16 cellular contexts compared by ENCODE assay signal in genomic region chr4:165053645-165054044, GRCh38. TPM values are rescaled to one million over a fixed set of nuclear protein-coding genes. Genes with fewer than 3 reads are reported as not detected.
A peak's percentile ranks its signal among the peaks of the same experiment; 100 is the strongest.
DNase-seq lines count a peak whose midpoint lies in the region; ATAC-seq, FAIRE-seq and TF ChIP-seq lines count a peak whose summit lies in the region.
"Had no signal": no experiment of that assay in that cellular context is flagged by ENCODE, and none has a peak within 500 bp of the region (broad histone marks: within the 10 kb centered on the region; RNA-seq: fewer than 3 reads in every experiment).

Gene TRIM75 (plus strand): TSS chr4:165053866. CDS start chr4:165059148, 5,282 bp downstream.

- H3K4me2 ChIP-seq in GM23338: no peak within 1 kb of the TSS
- no peak within 1 kb of the TSS for H3K4me2 ChIP-seq in astrocyte (ENCODE audit: low read length)
- H3K4me2 ChIP-seq: BLaER1 had no signal

- no peak for FAIRE-seq in astrocyte (lab: Jason Lieb, UNC)
- FAIRE-seq: GM12891 had no signal

- H3K79me2 ChIP-seq in GM23338 (replicated peaks; ENCODE audit: insufficient read depth) (no peaks in the 10 kb centered on the region), astrocyte (ENCODE audit: insufficient read depth, low read length) (no peaks in the 10 kb centered on the region)

- no peak for DNase-seq in GM23338 (ENCODE audit: low spot score)
- DNase-seq in astrocyte (ENCODE audit: low read depth): no peak
- no peak for DNase-seq in left lung
- no peak for DNase-seq in stimulated activated naive B cell treated with anti-CD40 and anti-IgM and Interleukin-4, amounts not matched to agents 10 μg/mL and 1 μg/mL and 100 μg/mL, for 72 hours
- no peak for DNase-seq in MV-4-11 (lab: John Stamatoyannopoulos, UW)
- DNase-seq in DMS79 treated with DMSO at 0.1 percent for 48 hours (lab: John Stamatoyannopoulos, UW): no peak
- no peak for DNase-seq in CD4-positive, alpha-beta T cell
- DNase-seq: 8988T, AML-193, GOT3, HCEC 1CT, HFFc6 had no signal

- H3K9me3 Mint-ChIP-seq in GM23338 (no peaks in the 10 kb centered on the region), astrocyte (ENCODE audit: unreplicated experiment) (no peaks in the 10 kb centered on the region)
- no peaks in the 10 kb centered on the region for H3K9me3 Mint-ChIP-seq in stimulated activated naive B cell treated with anti-CD40 and anti-IgM and Interleukin-4, amounts not matched to agents 10 μg/mL and 1 μg/mL and 100 μg/mL, for 72 hours
- no peaks in the 10 kb centered on the region for H3K9me3 Mint-ChIP-seq in CD4-positive, alpha-beta T cell
- H3K9me3 Mint-ChIP-seq: HFFc6 had no signal

- H2AFZ ChIP-seq in GM23338 (peak within 1 kb of the TSS; percentile 66), astrocyte (ENCODE audit: low read depth, low read length) (no peak within 1 kb of the TSS)

- H3K4me3 ChIP-seq in GM23338 (no peak within 1 kb of the TSS), astrocyte (ENCODE audit: insufficient read depth, low read depth, low read length) (no peak within 1 kb of the TSS), left lung (no peak within 1 kb of the TSS)
- H3K4me3 ChIP-seq: BLaER1 had no signal

- H3K9ac ChIP-seq in astrocyte (ENCODE audit: low read length): no peak within 1 kb of the TSS
- H3K9ac ChIP-seq: BLaER1 had no signal

- no peak within 1 kb of the TSS for H3K4me3 Mint-ChIP-seq in GM23338
- H3K4me3 Mint-ChIP-seq in astrocyte (ENCODE audit: unreplicated experiment): no peak within 1 kb of the TSS
- H3K4me3 Mint-ChIP-seq in stimulated activated naive B cell treated with anti-CD40 and anti-IgM and Interleukin-4, amounts not matched to agents 10 μg/mL and 1 μg/mL and 100 μg/mL, for 72 hours: no peak within 1 kb of the TSS
- no peak within 1 kb of the TSS for H3K4me3 Mint-ChIP-seq in CD4-positive, alpha-beta T cell
- H3K4me3 Mint-ChIP-seq: HFFc6 had no signal

- no peaks in the 10 kb centered on the region for H3F3A ChIP-seq in GM23338 (replicated peaks; ENCODE audit: low read depth)

- H3K36me3 Mint-ChIP-seq in GM23338 (ENCODE audit: low read depth): no peaks in the 10 kb centered on the region
- H3K36me3 Mint-ChIP-seq in astrocyte (ENCODE audit: low read depth, unreplicated experiment): no peaks in the 10 kb centered on the region
- H3K36me3 Mint-ChIP-seq in stimulated activated naive B cell treated with anti-CD40 and anti-IgM and Interleukin-4, amounts not matched to agents 10 μg/mL and 1 μg/mL and 100 μg/mL, for 72 hours: no peaks in the 10 kb centered on the region
- no peaks in the 10 kb centered on the region for H3K36me3 Mint-ChIP-seq in CD4-positive, alpha-beta T cell (ENCODE audit: low read depth)

- no peaks in the 10 kb centered on the region for H4K20me1 ChIP-seq in GM23338 (replicated peaks; ENCODE audit: insufficient read depth)
- no peaks in the 10 kb centered on the region for H4K20me1 ChIP-seq in astrocyte (ENCODE audit: insufficient read depth, low read length)
- H4K20me1 ChIP-seq: BLaER1 had no signal

- H3K27me3 Mint-ChIP-seq in GM23338 (ENCODE audit: insufficient read depth, low read depth, poor library complexity): peaks cover 5% of the 10 kb centered on the region
- no peaks in the 10 kb centered on the region for H3K27me3 Mint-ChIP-seq in astrocyte (ENCODE audit: low read depth, unreplicated experiment)
- no peaks in the 10 kb centered on the region for H3K27me3 Mint-ChIP-seq in stimulated activated naive B cell treated with anti-CD40 and anti-IgM and Interleukin-4, amounts not matched to agents 10 μg/mL and 1 μg/mL and 100 μg/mL, for 72 hours
- peaks cover 4% of the 10 kb centered on the region for H3K27me3 Mint-ChIP-seq in CD4-positive, alpha-beta T cell

- POLR2A ChIA-PET in CD4-positive, alpha-beta T cell (lab: Charles Lee): no interaction called here

- H3K4me1 Mint-ChIP-seq in GM23338 (no peaks in the 10 kb centered on the region; the same call in 2 of the 3 replicates), astrocyte (ENCODE audit: low read depth, unreplicated experiment) (no peaks in the 10 kb centered on the region)
- no peaks in the 10 kb centered on the region for H3K4me1 Mint-ChIP-seq in stimulated activated naive B cell treated with anti-CD40 and anti-IgM and Interleukin-4, amounts not matched to agents 10 μg/mL and 1 μg/mL and 100 μg/mL, for 72 hours
- no peaks in the 10 kb centered on the region for H3K4me1 Mint-ChIP-seq in CD4-positive, alpha-beta T cell (ENCODE audit: low read depth)

- H3K4me1 ChIP-seq in GM23338 (ENCODE audit: insufficient read depth) (no peaks in the 10 kb centered on the region), astrocyte (ENCODE audit: insufficient read depth, low read length) (no peaks in the 10 kb centered on the region), left lung (no peaks in the 10 kb centered on the region)
- H3K4me1 ChIP-seq: BLaER1 had no signal

- H3K27me3 ChIP-seq in GM23338 (ENCODE audit: insufficient read depth) (no peaks in the 10 kb centered on the region), astrocyte (ENCODE audit: insufficient read depth, low read length) (no peaks in the 10 kb centered on the region), left lung (no peaks in the 10 kb centered on the region)
- H3K27me3 ChIP-seq in CD4-positive, alpha-beta T cell (ENCODE audit: control insufficient read depth, insufficient read depth, low read length): no peaks in the 10 kb centered on the region
- H3K27me3 ChIP-seq: BLaER1 had no signal

- H3K27ac ChIP-seq in GM23338 (ENCODE audit: low read depth) (no peak within 1 kb of the TSS), astrocyte (ENCODE audit: low read depth, low read length) (no peak within 1 kb of the TSS), left lung (no peak within 1 kb of the TSS)
- H3K27ac ChIP-seq in CD4-positive, alpha-beta T cell (ENCODE audit: low read depth, low read length): no peak within 1 kb of the TSS
- H3K27ac ChIP-seq: BLaER1, HL-60 had no signal

- H3K36me3 ChIP-seq in GM23338 (ENCODE audit: insufficient read depth): no peaks in the 10 kb centered on the region
- H3K36me3 ChIP-seq in astrocyte (ENCODE audit: insufficient read depth, low read length): no peaks in the 10 kb centered on the region
- H3K36me3 ChIP-seq in left lung: no peaks in the 10 kb centered on the region
- H3K36me3 ChIP-seq: BLaER1 had no signal

- intact Hi-C loops in left lung (cut with DNase I): no loop called here
- intact Hi-C loops in CD4-positive, alpha-beta T cell (cut with DNase I, micrococcal nuclease): no loop called here

- TF ChIP-seq CTCF in GM23338 (conservative IDR thresholded peaks at IDR 0.05; ENCODE audit: low read depth in 2 of 2): no peak
- TF ChIP-seq CTCF in astrocyte (IDR thresholded peaks at IDR 0.05; ENCODE audit: insufficient read depth, low read depth, low read length): no peak
- TF ChIP-seq CTCF in left lung (IDR thresholded peaks at IDR 0.05): no peak
- no peak for TF ChIP-seq CTCF in CD4-positive, alpha-beta T cell (IDR thresholded peaks at IDR 0.05)

- H3K27ac Mint-ChIP-seq in GM23338 (no peak within 1 kb of the TSS), astrocyte (ENCODE audit: unreplicated experiment) (peak within 1 kb of the TSS; percentile 83)
- H3K27ac Mint-ChIP-seq in stimulated activated naive B cell treated with anti-CD40 and anti-IgM and Interleukin-4, amounts not matched to agents 10 μg/mL and 1 μg/mL and 100 μg/mL, for 72 hours: peak within 1 kb of the TSS; percentile 16
- H3K27ac Mint-ChIP-seq in CD4-positive, alpha-beta T cell: no peak within 1 kb of the TSS
- H3K27ac Mint-ChIP-seq: HFFc6 had no signal

- CTCF ChIA-PET in CD4-positive, alpha-beta T cell (lab: Charles Lee): no interaction called here

- H3K9me3 ChIP-seq in astrocyte (ENCODE audit: insufficient read depth, low read depth, low read length) (no peaks in the 10 kb centered on the region), left lung (no peaks in the 10 kb centered on the region)
- no peaks in the 10 kb centered on the region for H3K9me3 ChIP-seq in CD4-positive, alpha-beta T cell (ENCODE audit: control insufficient read depth, low read length)
- H3K9me3 ChIP-seq: BLaER1 had no signal

- ATAC-seq in GM23338: no peak
- ATAC-seq in left lung: peak; percentile 80
- ATAC-seq in stimulated activated naive B cell treated with anti-CD40 and anti-IgM and Interleukin-4, amounts not matched to agents 10 μg/mL and 1 μg/mL and 100 μg/mL, for 72 hours (replicated peaks): no peak
- ATAC-seq in CD4-positive, alpha-beta T cell (ENCODE audit: poor library complexity): no peak

- no peaks in the 10 kb centered on the region for H3K9me2 ChIP-seq in GM23338 (ENCODE audit: insufficient read depth)

TF ChIP-seq in GM23338, 12 proteins besides CTCF, POLR2A, EP300 and RAD21 (continues in another document):
- no peak for TF ChIP-seq STAT1 (IDR thresholded peaks at IDR 0.05; ENCODE audit: unreplicated experiment)
- no peak for TF ChIP-seq ZNF331 (CRISPR knock-in tag; IDR thresholded peaks at IDR 0.05; ENCODE audit: low read depth)
- no peak for TF ChIP-seq JUNB (IDR thresholded peaks at IDR 0.05; ENCODE audit: unreplicated experiment)
- no peak for TF ChIP-seq CREB1 (CRISPR knock-in tag; IDR thresholded peaks at IDR 0.05; ENCODE audit: low read depth)
- no peak for TF ChIP-seq EZH2 (IDR thresholded peaks at IDR 0.05; ENCODE audit: low read depth, unreplicated experiment)

RNA-seq across cellular contexts. Expression of gene TRIM75, which starts in this region (rescaled TPM):
- not detected in 2 replicates for total RNA-seq in GM23338 (2014; rRNA removed; shearing (Covaris generic))
- polyA plus RNA-seq in GM23338 (2016; fragmentation: Nextera tagmentation; extraction: Ambion mirVana): not detected in 2 replicates
- total RNA-seq in astrocyte (not detected in 2 replicates), left lung (not detected)
- total RNA-seq in CD4-positive, alpha-beta T cell: not detected
- total RNA-seq: G401, HFFc6 had no signal

Comparison
In these comparisons a context has a peak if more than half of its experiments do, and no peak if none do; other contexts are left out.
1. Peak in ATAC-seq in left lung; RNA of the gene not detected or under 1 TPM.
2. H3K27ac Mint-ChIP-seq: peak in astrocyte (single experiment) and stimulated activated naive B cell treated with anti-CD40 and anti-IgM and Interleukin-4, amounts not matched to agents 10 μg/mL and 1 μg/mL and 100 μg/mL, for 72 hours (single experiment); none in GM23338 (single experiment) and CD4-positive, alpha-beta T cell (single experiment).